ENCODE assay signal across 15 cellular contexts in the genomic region with DNA sequence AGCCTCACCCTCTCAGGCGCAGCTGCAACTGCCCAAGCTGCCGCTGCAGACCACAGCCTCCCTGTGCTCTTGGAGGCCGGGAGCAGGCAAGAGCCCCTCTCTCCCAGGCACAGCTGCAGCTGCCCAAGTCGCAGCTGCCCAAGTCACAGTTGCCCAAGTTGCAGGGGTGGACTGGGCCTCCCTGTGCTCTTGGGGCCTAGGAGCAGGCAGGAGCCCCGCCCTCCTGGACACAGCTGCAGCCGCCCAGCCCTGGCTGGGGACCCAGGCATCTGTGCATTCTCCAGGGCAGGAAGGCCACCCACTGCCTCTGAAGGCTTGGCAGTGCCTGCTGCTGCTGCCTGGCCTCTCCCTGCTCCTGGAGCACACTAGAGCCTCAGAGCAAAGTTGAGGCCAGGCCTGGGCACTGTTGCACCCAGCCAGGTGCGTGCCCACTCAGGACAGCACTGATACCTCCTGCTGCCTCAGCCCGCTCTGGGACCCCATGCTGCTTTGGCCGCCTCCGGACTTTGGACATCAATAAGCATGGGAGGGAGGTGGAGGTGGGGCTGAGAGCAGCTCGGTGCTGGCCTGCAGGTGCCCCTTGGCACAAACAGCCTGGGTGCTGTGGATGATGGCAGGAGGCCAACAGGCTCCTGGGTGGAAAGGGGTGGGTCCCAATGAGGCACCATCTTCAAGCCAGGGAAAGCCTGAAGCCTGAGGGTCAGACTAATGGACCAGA.
"Had no signal": no experiment of that assay in that cellular context is flagged by ENCODE, and none has a peak within 500 bp of the region (broad histone marks: within the 10 kb centered on the region; RNA-seq: fewer than 3 reads in every experiment).

No MANE protein-coding gene starts in this region.

- H3K79me2 ChIP-seq: hepatocyte had no signal

- H3K4me1 ChIP-seq: foreskin keratinocyte, testis had no signal

- H3K4me3 Mint-ChIP-seq: activated naive CD8-positive, alpha-beta T cell; effector memory CD8-positive, alpha-beta T cell; mesothelial cell of epicardium; naive B cell; neural crest cell had no signal

- H3K4me2 ChIP-seq: hepatocyte had no signal

- H3K36me3 Mint-ChIP-seq: activated naive CD8-positive, alpha-beta T cell; naive B cell had no signal

- H3K27me3 Mint-ChIP-seq: activated naive CD8-positive, alpha-beta T cell; effector memory CD8-positive, alpha-beta T cell; naive B cell had no signal

- H3K36me3 ChIP-seq: cardiac muscle cell, ovary, WERI-Rb-1 had no signal

- ATAC-seq: effector memory CD8-positive, alpha-beta T cell; foreskin keratinocyte had no signal

- DNase-seq: activated CD4-positive, alpha-beta T cell treated with anti-CD3 and anti-CD28 coated beads, Interleukin-2, amount 50 U/mL, for 4 hours; activated gamma-delta T cell treated with Interleukin-2 at 50 U/mL for 16 hours; effector memory CD8-positive, alpha-beta T cell; foreskin keratinocyte; left cardiac atrium; naive B cell; ovary; SW 1271; testis; WERI-Rb-1 had no signal

- H3K27ac ChIP-seq: cardiac muscle cell, foreskin keratinocyte, hepatocyte, ovary, testis, WERI-Rb-1 had no signal

- H3K4me3 ChIP-seq: cardiac muscle cell, hepatocyte, ovary, testis had no signal

- H2AFZ ChIP-seq: hepatocyte had no signal

- H3K27me3 ChIP-seq: cardiac muscle cell, foreskin keratinocyte, hepatocyte, ovary, testis had no signal

- H3K27ac Mint-ChIP-seq: activated naive CD8-positive, alpha-beta T cell; effector memory CD8-positive, alpha-beta T cell; mesothelial cell of epicardium; naive B cell had no signal

- H3K9me3 ChIP-seq: ovary, testis had no signal

- H3K4me1 Mint-ChIP-seq: naive B cell, neural crest cell had no signal
